Comparison of ENCODE assay signal across 7 cellular contexts in genomic region chr22:45208993-45209838, GRCh38. TPM values are rescaled to one million over a fixed set of nuclear protein-coding genes. Genes with fewer than 3 reads are reported as not detected.
DNase-seq lines count a peak whose midpoint lies in the region; ATAC-seq, FAIRE-seq and TF ChIP-seq lines count a peak whose summit lies in the region.

No MANE protein-coding gene starts in this region.

- H3K9me1 ChIP-seq in keratinocyte (ENCODE audit: control insufficient read depth, extremely low read depth, insufficient read depth, low read length): no peaks in the 10 kb centered on the region

- peaks cover 27% of the 10 kb centered on the region for H4K20me1 ChIP-seq in keratinocyte (ENCODE audit: control insufficient read depth, extremely low read depth, insufficient read depth, low read length)

- ATAC-seq in HG02588 (IDR thresholded peaks at IDR 0.05; ENCODE audit: unreplicated experiment): no peak
- no peak for ATAC-seq in HG03521 (IDR thresholded peaks at IDR 0.05; ENCODE audit: unreplicated experiment)

- H3K79me2 ChIP-seq in keratinocyte (ENCODE audit: control insufficient read depth, insufficient read depth, low read length): peaks cover 56% of the 10 kb centered on the region

- H3K4me1 ChIP-seq in ascending aorta (peaks cover 14 to 39% of the 10 kb centered on the region in 2 donors), keratinocyte (ENCODE audit: control insufficient read depth, extremely low read depth, insufficient read depth, low read length) (peaks cover 19% of the 10 kb centered on the region)

- DNase-seq in NCI-H69 (lab: John Stamatoyannopoulos, UW) (peak; percentile 59), ascending aorta (ENCODE audit: low spot score in 2 of 2) (peak in 1 of 2 donors; percentile 73), keratinocyte (ENCODE audit: low read depth, low spot score) (no peak)
- DNase-seq in stimulated activated CD8-positive, alpha-beta memory T cell treated with anti-CD3 and anti-CD28 coated beads, Interleukin-15, amount 100 ng/mL, for 24 hours (ENCODE audit: low read depth): peak; percentile 21

- TF ChIP-seq CTCF in GM12873 (IDR thresholded peaks at IDR 0.05; ENCODE audit: insufficient read depth, low read depth, low read length, missing control alignments) (peak; percentile 81), ascending aorta (IDR thresholded peaks at IDR 0.05) (peak; percentile 48 to 61 (median 57)), keratinocyte (optimal IDR thresholded peaks at IDR 0.05 in 1 of 3, IDR thresholded peaks at IDR 0.05 in 1 of 3, conservative IDR thresholded peaks at IDR 0.05 in 1 of 3; ENCODE audit: extremely low read depth in 1 of 3, insufficient read depth in 2 of 3, low read length in 3 of 3) (peak; percentile 59 to 92 (median 60))

- no peak overlapping the region for H3K9ac ChIP-seq in keratinocyte (ENCODE audit: control insufficient read depth, extremely low read depth, insufficient read depth, low read length)

- no peaks in the 10 kb centered on the region for H3K27me3 ChIP-seq in ascending aorta
- no peaks in the 10 kb centered on the region for H3K27me3 ChIP-seq in keratinocyte (ENCODE audit: control insufficient read depth, extremely low read depth, insufficient read depth, low read length)

- H3K9me3 ChIP-seq in ascending aorta (no peaks in the 10 kb centered on the region), keratinocyte (ENCODE audit: control insufficient read depth, low read depth, low read length) (no peaks in the 10 kb centered on the region)

- H2AFZ ChIP-seq in keratinocyte (ENCODE audit: control insufficient read depth, low read length): no peak overlapping the region

- peak; percentile 20 for FAIRE-seq in keratinocyte (lab: Jason Lieb, UNC)

- H3K4me3 ChIP-seq in ascending aorta (no peak overlapping the region), keratinocyte (ENCODE audit: control insufficient read depth in 2 of 3, extremely low read depth in 1 of 3, insufficient read depth in 2 of 3, low read depth in 1 of 3, low read length in 3 of 3) (no peak overlapping the region)

- H3K27ac ChIP-seq in ascending aorta: peak overlapping the region; percentile 5 to 54
- H3K27ac ChIP-seq in keratinocyte (ENCODE audit: control insufficient read depth, insufficient read depth, low read length): no peak overlapping the region

- H3K4me2 ChIP-seq in keratinocyte (ENCODE audit: control insufficient read depth, extremely low read depth, insufficient read depth, low read depth, low read length): no peak overlapping the region

- dilution Hi-C loops in keratinocyte (cut with MboI; ENCODE audit: extremely low pct_ligation_motif_present, low sequenced_read_pairs): no loop called here

- H3K36me3 ChIP-seq in ascending aorta: peaks cover 5 to 13% of the 10 kb centered on the region in 2 donors
- peaks cover 31 to 38% of the 10 kb centered on the region in 2 experiments for H3K36me3 ChIP-seq in keratinocyte (ENCODE audit: control insufficient read depth in 2 of 2, extremely low read depth in 1 of 2, insufficient read depth in 2 of 2, low read length in 2 of 2)

- intact Hi-C loops in ascending aorta (cut with DNase I): no loop called here

RNA-seq across cellular contexts. Expression of gene KIAA0930, which starts 31.5 kb away (rescaled TPM):
- total RNA-seq in ascending aorta: 60.0 TPM
- 115 to 163 TPM (median 140 TPM) in 3 replicates for polyA plus RNA-seq in keratinocyte
- polyA plus RNA-seq in keratinocyte (2011; ENCODE audit: low read depth): 165 TPM
- polyA plus RNA-seq in keratinocyte (2011; cell fraction: cytosol; rRNA removed): 117 and 219 TPM in 2 replicates
- polyA plus RNA-seq in keratinocyte (2011; cell fraction: nucleus; rRNA removed): 109 and 144 TPM in 2 replicates
- 103 and 146 TPM in 2 replicates for polyA plus RNA-seq in keratinocyte (2012; ENCODE audit: low replicate concordance)
- 85.0 to 167 TPM (median 153 TPM) in 3 replicates for polyA minus RNA-seq in keratinocyte
- polyA minus RNA-seq in keratinocyte (2011; cell fraction: cytosol; rRNA and poly(A)+ RNA removed): 157 TPM
- polyA minus RNA-seq in keratinocyte (2011; cell fraction: nucleus; rRNA and poly(A)+ RNA removed): 58.6 and 79.3 TPM in 2 replicates

RNA-seq across cellular contexts. Expression of gene NUP50, which starts 45.5 kb away (rescaled TPM):
- 75.8 TPM for total RNA-seq in ascending aorta
- polyA plus RNA-seq in keratinocyte: 21.0 to 36.2 TPM (median 28.1 TPM) in 3 replicates
- polyA plus RNA-seq in keratinocyte (2011; ENCODE audit: low read depth): 88.9 TPM
- polyA plus RNA-seq in keratinocyte (2011; cell fraction: cytosol; rRNA removed): 10.5 and 16.6 TPM in 2 replicates
- 24.8 and 26.7 TPM in 2 replicates for polyA plus RNA-seq in keratinocyte (2011; cell fraction: nucleus; rRNA removed)
- polyA plus RNA-seq in keratinocyte (2012; ENCODE audit: low replicate concordance): 37.9 and 38.7 TPM in 2 replicates
- 20.0 to 43.6 TPM (median 34.1 TPM) in 3 replicates for polyA minus RNA-seq in keratinocyte
- polyA minus RNA-seq in keratinocyte (2011; cell fraction: cytosol; rRNA and poly(A)+ RNA removed): 9.2 TPM
- 16.6 and 22.3 TPM in 2 replicates for polyA minus RNA-seq in keratinocyte (2011; cell fraction: nucleus; rRNA and poly(A)+ RNA removed)
